ENCODE assay signal across 1 cellular context in the genomic region with DNA sequence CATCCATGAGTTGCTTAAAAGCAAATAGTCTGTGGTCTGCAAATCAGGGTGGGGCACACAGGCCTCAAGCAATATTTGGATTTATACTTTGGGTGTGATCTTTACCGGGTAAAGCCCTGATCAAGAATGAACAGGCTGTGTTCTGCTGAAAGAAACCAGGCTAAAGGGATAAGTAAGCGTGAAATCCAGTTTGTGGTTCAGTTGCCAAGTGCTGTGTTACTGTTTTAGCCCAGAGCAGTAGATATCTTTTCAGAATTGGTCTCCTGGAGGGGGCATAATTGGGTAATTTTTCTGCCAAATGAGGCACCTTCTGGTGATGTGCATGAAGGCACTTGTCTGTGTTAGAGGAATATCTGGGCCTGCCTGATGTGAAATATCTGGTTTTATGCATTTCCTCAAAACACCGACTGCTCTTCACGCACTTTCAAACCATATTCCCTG.
TF ChIP-seq lines count a peak whose summit lies in the region.

No MANE protein-coding gene starts in this region.

TF ChIP-seq in GM12878, 131 proteins besides CTCF, POLR2A, EP300 and RAD21:
- TF ChIP-seq MLLT1 (IDR thresholded peaks at IDR 0.05) (no peak), ZNF274 (IDR thresholded peaks at IDR 0.05; ENCODE audit: insufficient read depth, insufficient read length) (no peak), CBX3 (IDR thresholded peaks at IDR 0.05; ENCODE audit: borderline replicate concordance, low read depth) (no peak), MYC (IDR thresholded peaks at IDR 0.05; ENCODE audit: insufficient read depth, insufficient read length, insufficient replicate concordance, low read length, severe bottlenecking) (no peak)
- TF ChIP-seq, protein P1, sequence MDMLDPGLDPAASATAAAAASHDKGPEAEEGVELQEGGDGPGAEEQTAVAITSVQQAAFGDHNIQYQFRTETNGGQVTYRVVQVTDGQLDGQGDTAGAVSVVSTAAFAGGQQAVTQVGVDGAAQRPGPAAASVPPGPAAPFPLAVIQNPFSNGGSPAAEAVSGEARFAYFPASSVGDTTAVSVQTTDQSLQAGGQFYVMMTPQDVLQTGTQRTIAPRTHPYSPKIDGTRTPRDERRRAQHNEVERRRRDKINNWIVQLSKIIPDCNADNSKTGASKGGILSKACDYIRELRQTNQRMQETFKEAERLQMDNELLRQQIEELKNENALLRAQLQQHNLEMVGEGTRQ (IDR thresholded peaks at IDR 0.05; ENCODE audit: borderline replicate concordance, low read depth, low read length) = no peak
